In genomic region chr12:23853640-23854039, GRCh38 we compare ENCODE assay signal across 2 cellular contexts.
TF ChIP-seq lines count a peak whose summit lies in the region.

No MANE protein-coding gene starts in this region.

TF ChIP-seq in HepG2, 621 proteins besides CTCF, POLR2A, EP300 and RAD21:
- peak; percentile 49 for TF ChIP-seq PAXIP1 (CRISPR knock-in tag; conservative IDR thresholded peaks at IDR 0.05)
- TF ChIP-seq MIXL1 (CRISPR knock-in tag; IDR thresholded peaks at IDR 0.05), result 0 out of 2 replicates have a peak, but pooled peaks have one; percentile 34
- TF ChIP-seq ISL2 (CRISPR knock-in tag; IDR thresholded peaks at IDR 0.05), result peak; percentile 71
- TF ChIP-seq HNF4A (CRISPR knock-in tag; IDR thresholded peaks at IDR 0.05), result 0 out of 2 replicates have a peak, but pooled peaks have one; percentile 17
- TF ChIP-seq, protein P1, sequence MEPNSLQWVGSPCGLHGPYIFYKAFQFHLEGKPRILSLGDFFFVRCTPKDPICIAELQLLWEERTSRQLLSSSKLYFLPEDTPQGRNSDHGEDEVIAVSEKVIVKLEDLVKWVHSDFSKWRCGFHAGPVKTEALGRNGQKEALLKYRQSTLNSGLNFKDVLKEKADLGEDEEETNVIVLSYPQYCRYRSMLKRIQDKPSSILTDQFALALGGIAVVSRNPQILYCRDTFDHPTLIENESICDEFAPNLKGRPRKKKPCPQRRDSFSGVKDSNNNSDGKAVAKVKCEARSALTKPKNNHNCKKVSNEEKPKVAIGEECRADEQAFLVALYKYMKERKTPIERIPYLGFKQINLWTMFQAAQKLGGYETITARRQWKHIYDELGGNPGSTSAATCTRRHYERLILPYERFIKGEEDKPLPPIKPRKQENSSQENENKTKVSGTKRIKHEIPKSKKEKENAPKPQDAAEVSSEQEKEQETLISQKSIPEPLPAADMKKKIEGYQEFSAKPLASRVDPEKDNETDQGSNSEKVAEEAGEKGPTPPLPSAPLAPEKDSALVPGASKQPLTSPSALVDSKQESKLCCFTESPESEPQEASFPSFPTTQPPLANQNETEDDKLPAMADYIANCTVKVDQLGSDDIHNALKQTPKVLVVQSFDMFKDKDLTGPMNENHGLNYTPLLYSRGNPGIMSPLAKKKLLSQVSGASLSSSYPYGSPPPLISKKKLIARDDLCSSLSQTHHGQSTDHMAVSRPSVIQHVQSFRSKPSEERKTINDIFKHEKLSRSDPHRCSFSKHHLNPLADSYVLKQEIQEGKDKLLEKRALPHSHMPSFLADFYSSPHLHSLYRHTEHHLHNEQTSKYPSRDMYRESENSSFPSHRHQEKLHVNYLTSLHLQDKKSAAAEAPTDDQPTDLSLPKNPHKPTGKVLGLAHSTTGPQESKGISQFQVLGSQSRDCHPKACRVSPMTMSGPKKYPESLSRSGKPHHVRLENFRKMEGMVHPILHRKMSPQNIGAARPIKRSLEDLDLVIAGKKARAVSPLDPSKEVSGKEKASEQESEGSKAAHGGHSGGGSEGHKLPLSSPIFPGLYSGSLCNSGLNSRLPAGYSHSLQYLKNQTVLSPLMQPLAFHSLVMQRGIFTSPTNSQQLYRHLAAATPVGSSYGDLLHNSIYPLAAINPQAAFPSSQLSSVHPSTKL (CRISPR knock-in tag; IDR thresholded peaks at IDR 0.05), result peak; percentile 29; the same call in 1 of the 2 replicates
- TF ChIP-seq, protein P2, sequence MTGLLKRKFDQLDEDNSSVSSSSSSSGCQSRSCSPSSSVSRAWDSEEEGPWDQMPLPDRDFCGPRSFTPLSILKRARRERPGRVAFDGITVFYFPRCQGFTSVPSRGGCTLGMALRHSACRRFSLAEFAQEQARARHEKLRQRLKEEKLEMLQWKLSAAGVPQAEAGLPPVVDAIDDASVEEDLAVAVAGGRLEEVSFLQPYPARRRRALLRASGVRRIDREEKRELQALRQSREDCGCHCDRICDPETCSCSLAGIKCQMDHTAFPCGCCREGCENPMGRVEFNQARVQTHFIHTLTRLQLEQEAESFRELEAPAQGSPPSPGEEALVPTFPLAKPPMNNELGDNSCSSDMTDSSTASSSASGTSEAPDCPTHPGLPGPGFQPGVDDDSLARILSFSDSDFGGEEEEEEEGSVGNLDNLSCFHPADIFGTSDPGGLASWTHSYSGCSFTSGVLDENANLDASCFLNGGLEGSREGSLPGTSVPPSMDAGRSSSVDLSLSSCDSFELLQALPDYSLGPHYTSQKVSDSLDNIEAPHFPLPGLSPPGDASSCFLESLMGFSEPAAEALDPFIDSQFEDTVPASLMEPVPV (CRISPR knock-in tag; IDR thresholded peaks at IDR 0.05), result no peak
- no peak for TF ChIP-seq SOX13 (IDR thresholded peaks at IDR 0.05)
- TF ChIP-seq SOX13 (CRISPR knock-in tag; conservative IDR thresholded peaks at IDR 0.05 in 1 of 2, IDR thresholded peaks at IDR 0.05 in 1 of 2), result peak in 1 of 2 experiments; percentile 30; a peak in 1 of 4 replicates
- TF ChIP-seq ZNF543 (CRISPR knock-in tag; IDR thresholded peaks at IDR 0.05), result no peak
- 0 out of 2 replicates have a peak, but pooled peaks have one; percentile 23 for TF ChIP-seq SAP130 (CRISPR knock-in tag; IDR thresholded peaks at IDR 0.05; ENCODE audit: low read depth)
- peak; percentile 37; the same call in 1 of the 2 replicates for TF ChIP-seq TCF7 (IDR thresholded peaks at IDR 0.05; ENCODE audit: low read depth)
- TF ChIP-seq ZNF761 (CRISPR knock-in tag; conservative IDR thresholded peaks at IDR 0.05), result no peak

TF ChIP-seq in K562, 482 proteins besides CTCF, POLR2A, EP300 and RAD21 (continued from another document):
- TF ChIP-seq ARID4B (CRISPR knock-in tag; IDR thresholded peaks at IDR 0.05) (no peak), PTBP1 (IDR thresholded peaks at IDR 0.05; ENCODE audit: low read depth, low read length) (no peak), GMEB1 (CRISPR knock-in tag; IDR thresholded peaks at IDR 0.05) (no peak), TEAD4 (IDR thresholded peaks at IDR 0.05; ENCODE audit: low read length) (no peak), TEAD4 (CRISPR knock-in tag; IDR thresholded peaks at IDR 0.05; ENCODE audit: borderline replicate concordance) (no peak), ZBTB7A (IDR thresholded peaks at IDR 0.05; ENCODE audit: borderline replicate concordance, control insufficient read depth, low read depth, low read length) (no peak), TOE1 (IDR thresholded peaks at IDR 0.05; ENCODE audit: borderline replicate concordance) (no peak), TOE1 (CRISPR knock-in tag; IDR thresholded peaks at IDR 0.05; ENCODE audit: borderline replicate concordance, low read depth) (no peak), MTA2 (IDR thresholded peaks at IDR 0.05; ENCODE audit: low read depth) (no peak), BRD9 (IDR thresholded peaks at IDR 0.05; ENCODE audit: low read depth, partially characterized antibody) (no peak), XRCC5 (IDR thresholded peaks at IDR 0.05; ENCODE audit: low read depth, low read length) (no peak), ZNF707 (CRISPR knock-in tag; conservative IDR thresholded peaks at IDR 0.05) (no peak)
